In the genomic region with DNA sequence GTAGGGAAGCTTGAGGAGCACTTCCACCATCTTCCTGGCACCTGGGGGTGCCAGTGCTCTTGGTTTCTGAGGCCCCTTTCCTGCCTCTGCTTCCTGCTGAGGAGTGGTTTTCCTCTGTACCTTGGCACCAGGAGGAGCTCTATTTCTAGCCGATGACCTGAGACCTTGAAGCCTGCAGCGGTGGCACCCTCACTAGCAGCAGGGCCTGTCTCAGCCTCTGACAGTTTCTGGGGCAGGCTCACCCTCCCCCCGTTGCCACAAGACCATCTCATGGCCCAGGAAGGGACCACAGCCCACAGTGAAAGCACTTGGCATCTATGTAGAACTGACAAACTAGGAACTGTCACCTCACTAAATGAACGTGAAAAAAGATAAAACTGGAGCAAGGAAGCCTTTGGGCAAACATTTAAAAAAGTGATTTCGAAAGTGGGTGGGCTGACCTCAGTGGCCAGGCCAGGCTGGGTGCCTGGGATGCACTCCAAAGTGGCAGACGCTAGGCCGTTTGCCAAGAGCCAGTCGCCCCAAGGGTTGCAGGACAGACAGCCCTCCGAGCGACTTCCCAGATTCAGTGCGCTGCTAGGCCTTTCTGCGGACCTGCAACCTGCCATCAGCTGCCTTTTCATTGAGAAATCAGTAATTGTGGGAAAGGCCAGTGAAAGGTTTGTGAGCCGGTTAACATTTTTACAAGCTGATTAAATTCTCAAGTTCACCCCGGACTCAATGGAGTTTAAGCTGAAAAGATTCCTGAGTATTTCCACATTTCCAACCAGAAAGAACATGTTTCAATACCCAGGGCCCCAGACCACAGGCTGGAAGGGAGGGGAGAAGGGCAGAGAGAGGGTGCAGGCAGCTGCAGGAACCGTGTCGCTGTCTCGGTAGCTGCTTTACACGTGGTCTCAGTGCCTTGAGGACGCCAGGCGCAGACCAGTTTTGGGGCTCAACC, we compare ENCODE assay signal across 11 cellular contexts.
DNase-seq lines count a peak whose midpoint lies in the region; TF ChIP-seq lines count a peak whose summit lies in the region.
"Had no signal": no experiment of that assay in that cellular context is flagged by ENCODE, and none has a peak within 500 bp of the region (broad histone marks: within the 10 kb centered on the region; RNA-seq: fewer than 3 reads in every experiment).

No MANE protein-coding gene starts in this region.

- TF ChIP-seq POLR2A in testis (IDR thresholded peaks at IDR 0.05), result no peak

- intact Hi-C loops in testis (cut with DNase I; ENCODE audit: low total_unique reads), result loop anchor here (10.0 kb wide), 1 partner anchor 426 kb away; no protein-coding TSS in a partner anchor

- H2BK5ac ChIP-seq in mesenchymal stem cell (ENCODE audit: low read depth, low read length, poor library complexity, severe bottlenecking), result no peak overlapping the region

- H3K4ac ChIP-seq in mesenchymal stem cell (ENCODE audit: low read depth in 1 of 2, low read length in 2 of 2), result no peak overlapping the region

- no peaks in the 10 kb centered on the region for H3K79me2 ChIP-seq in fibroblast of lung (ENCODE audit: control insufficient read depth, insufficient read depth, low read length)

- no peak overlapping the region for H2BK15ac ChIP-seq in mesenchymal stem cell (ENCODE audit: low read depth, poor library complexity, severe bottlenecking)

- H4K91ac ChIP-seq in mesenchymal stem cell (ENCODE audit: low read length), result no peak overlapping the region

- 87% methylated on average over 20 of the region's 20 CpGs for WGBS in mesenchymal stem cell
- 86 to 88% methylated on average over 20 of the region's 20 CpGs for WGBS in testis, 2 donors

- no peak overlapping the region for H2AK5ac ChIP-seq in mesenchymal stem cell (ENCODE audit: low read length, severe bottlenecking)

- no peak overlapping the region for H2BK120ac ChIP-seq in mesenchymal stem cell (ENCODE audit: low read depth, low read length)

- H3K27ac ChIP-seq in fibroblast of lung (ENCODE audit: insufficient read depth, low read length), result no peak overlapping the region
- H3K27ac ChIP-seq in mesenchymal stem cell (ENCODE audit: low read length, poor library complexity, severe bottlenecking), result no peak overlapping the region
- no peak overlapping the region for H3K27ac ChIP-seq in testis

- H2BK12ac ChIP-seq in mesenchymal stem cell (ENCODE audit: low read length in 2 of 2), result no peak overlapping the region

- TF ChIP-seq CTCF in fibroblast of lung (conservative IDR thresholded peaks at IDR 0.05 in 1 of 2, IDR thresholded peaks at IDR 0.05 in 1 of 2; ENCODE audit: low read depth in 1 of 2, low read length in 2 of 2), result no peak
- no peak for TF ChIP-seq CTCF in testis (IDR thresholded peaks at IDR 0.05)
- TF ChIP-seq CTCF in GM13977 (IDR thresholded peaks at IDR 0.05; ENCODE audit: extremely low read depth, insufficient read depth, missing control alignments), result no peak

- no peak overlapping the region for H3K4me3 ChIP-seq in fibroblast of lung (replicated peaks in 1 of 4; ENCODE audit: control extremely low read depth in 1 of 4, insufficient read depth in 1 of 4, low read depth in 3 of 4, low read length in 4 of 4)
- peak overlapping the region in 1 of 2 experiments; percentile 11 for H3K4me3 ChIP-seq in mesenchymal stem cell (ENCODE audit: insufficient read depth in 1 of 2, low read depth in 1 of 2, low read length in 2 of 2)
- H3K4me3 ChIP-seq in testis, result no peak overlapping the region

- H3K14ac ChIP-seq in mesenchymal stem cell (ENCODE audit: low read length in 2 of 2), result no peak overlapping the region

- H3K9ac ChIP-seq in fibroblast of lung (ENCODE audit: insufficient read depth, low read length) (no peak overlapping the region), mesenchymal stem cell (ENCODE audit: low read length) (peak overlapping the region; percentile 5)

- no peaks in the 10 kb centered on the region for H3K27me3 Mint-ChIP-seq in activated CD4-positive, alpha-beta memory T cell treated with anti-CD3 and anti-CD28 coated beads, Interleukin-2, amount 10 ng/mL, durations not matched to agents 7 days and 5 days

- H3K23ac ChIP-seq in mesenchymal stem cell (ENCODE audit: low read length in 2 of 2), result no peak overlapping the region

- H3K4me1 ChIP-seq in fibroblast of lung (ENCODE audit: control insufficient read depth, extremely low read depth, insufficient read depth, low read length) (no peaks in the 10 kb centered on the region), mesenchymal stem cell (ENCODE audit: control insufficient read depth, insufficient read depth, low read depth, low read length) (no peaks in the 10 kb centered on the region), testis (no peaks in the 10 kb centered on the region)

- POLR2A ChIA-PET in activated CD4-positive, alpha-beta memory T cell treated with anti-CD3 and anti-CD28 coated beads, Interleukin-2, amount 10 ng/mL, durations not matched to agents 7 days and 5 days (lab: Charles Lee), result no interaction called here

- no peak overlapping the region for H3K4me3 Mint-ChIP-seq in activated CD4-positive, alpha-beta memory T cell treated with anti-CD3 and anti-CD28 coated beads, Interleukin-2, amount 10 ng/mL, durations not matched to agents 7 days and 5 days
- H3K4me3 Mint-ChIP-seq: activated naive CD8-positive, alpha-beta T cell treated with anti-CD3 and anti-CD28 coated beads, Interleukin-2, amount 10 ng/mL, durations not matched to agents 7 days and 5 days had no signal

- H3K18ac ChIP-seq in mesenchymal stem cell (ENCODE audit: low read depth in 1 of 2, low read length in 2 of 2), result no peak overlapping the region

- H3K27me3 ChIP-seq in fibroblast of lung (ENCODE audit: control insufficient read depth, insufficient read depth, low read length) (no peaks in the 10 kb centered on the region), mesenchymal stem cell (ENCODE audit: control insufficient read depth in 1 of 2, insufficient read depth in 1 of 2, low read length in 2 of 2) (no peaks in the 10 kb centered on the region), testis (no peaks in the 10 kb centered on the region)

- no peaks in the 10 kb centered on the region for H3K9me3 Mint-ChIP-seq in activated CD4-positive, alpha-beta memory T cell treated with anti-CD3 and anti-CD28 coated beads, Interleukin-2, amount 10 ng/mL, durations not matched to agents 7 days and 5 days
- H3K9me3 Mint-ChIP-seq: activated naive CD8-positive, alpha-beta T cell treated with anti-CD3 and anti-CD28 coated beads, Interleukin-2, amount 10 ng/mL, durations not matched to agents 7 days and 5 days had no signal

- H2AFZ ChIP-seq in fibroblast of lung (ENCODE audit: low read length), result peak overlapping the region; percentile 37
- no peak overlapping the region for H2AFZ ChIP-seq in mesenchymal stem cell (ENCODE audit: low read depth, low read length)

- no peak overlapping the region for H4K8ac ChIP-seq in mesenchymal stem cell (ENCODE audit: low read length)

- no peaks in the 10 kb centered on the region for H3K36me3 ChIP-seq in fibroblast of lung (ENCODE audit: control insufficient read depth, insufficient read depth, low read length)
- no peaks in the 10 kb centered on the region for H3K36me3 ChIP-seq in mesenchymal stem cell (ENCODE audit: control insufficient read depth in 1 of 2, insufficient read depth in 2 of 2, low read depth in 1 of 2, low read length in 2 of 2)
- H3K36me3 ChIP-seq in testis (ENCODE audit: low read depth, missing control alignments), result no peaks in the 10 kb centered on the region

- in situ Hi-C loops in GM13977 (cut with MboI; ENCODE audit: low pct_unique_long_range_greater_than_20kb, low sequenced_read_pairs, unreplicated experiment), result no loop called here

- CTCF ChIA-PET in activated CD4-positive, alpha-beta memory T cell treated with anti-CD3 and anti-CD28 coated beads, Interleukin-2, amount 10 ng/mL, durations not matched to agents 7 days and 5 days (lab: Charles Lee), result interaction anchor here (0.9 to 1.1 kb wide), 2 partner anchors 13 to 14 kb away, joined by 3 read pairs; no protein-coding TSS in a partner anchor

- H3K9me3 ChIP-seq in fibroblast of lung (ENCODE audit: control insufficient read depth, insufficient read depth, low read depth, low read length) (no peaks in the 10 kb centered on the region), mesenchymal stem cell (ENCODE audit: control insufficient read depth, low read length) (no peaks in the 10 kb centered on the region), testis (no peaks in the 10 kb centered on the region)

- H3K36me3 Mint-ChIP-seq in activated CD4-positive, alpha-beta memory T cell treated with anti-CD3 and anti-CD28 coated beads, Interleukin-2, amount 10 ng/mL, durations not matched to agents 7 days and 5 days (ENCODE audit: low read depth), result no peaks in the 10 kb centered on the region
- H3K36me3 Mint-ChIP-seq: activated naive CD8-positive, alpha-beta T cell treated with anti-CD3 and anti-CD28 coated beads, Interleukin-2, amount 10 ng/mL, durations not matched to agents 7 days and 5 days had no signal

- peak; percentile 40 for DNase-seq in AG08395 (ENCODE audit: low spot score)
- DNase-seq in M059J (ENCODE audit: low read depth), result peak; percentile 92
- DNase-seq in fibroblast of lung (ENCODE audit: low read depth in 2 of 2), result peak; percentile 27 to 78
- DNase-seq in mesenchymal stem cell, result no peak
- DNase-seq in NK-92 treated with Interleukin-12 subunit alpha and Interleukin-12 subunit beta, amount 100 ng/mL, for 24 hours (lab: John Stamatoyannopoulos, UW), result no peak
- no peak for DNase-seq in testis
- no peak for DNase-seq in GM13977 (ENCODE audit: low spot score)
- DNase-seq in activated CD4-positive, alpha-beta memory T cell treated with anti-CD3 and anti-CD28 coated beads, Interleukin-2, amount 10 ng/mL, durations not matched to agents 7 days and 5 days, result no peak
- DNase-seq: activated naive CD8-positive, alpha-beta T cell treated with anti-CD3 and anti-CD28 coated beads, Interleukin-2, amount 10 ng/mL, durations not matched to agents 7 days and 5 days; T-helper 9 cell; trophoblast cell had no signal

- H3K4me1 Mint-ChIP-seq in activated CD4-positive, alpha-beta memory T cell treated with anti-CD3 and anti-CD28 coated beads, Interleukin-2, amount 10 ng/mL, durations not matched to agents 7 days and 5 days, result peaks cover 2% of the 10 kb centered on the region

- no peak overlapping the region for H3K27ac Mint-ChIP-seq in activated CD4-positive, alpha-beta memory T cell treated with anti-CD3 and anti-CD28 coated beads, Interleukin-2, amount 10 ng/mL, durations not matched to agents 7 days and 5 days
- H3K27ac Mint-ChIP-seq: activated naive CD8-positive, alpha-beta T cell treated with anti-CD3 and anti-CD28 coated beads, Interleukin-2, amount 10 ng/mL, durations not matched to agents 7 days and 5 days had no signal

- H3K4me2 ChIP-seq in fibroblast of lung (ENCODE audit: extremely low read depth, insufficient read depth, low read length), result no peak overlapping the region
- H3K4me2 ChIP-seq in mesenchymal stem cell (ENCODE audit: low read length, poor library complexity, severe bottlenecking), result no peak overlapping the region

- no peaks in the 10 kb centered on the region for H3K79me1 ChIP-seq in mesenchymal stem cell (replicated peaks; ENCODE audit: low read length, poor library complexity, severe bottlenecking)

- H4K20me1 ChIP-seq in fibroblast of lung (ENCODE audit: control insufficient read depth, extremely low read depth, insufficient read depth, low read length), result no peaks in the 10 kb centered on the region

Comparison
In these comparisons a context has a peak if more than half of its experiments do, and no peak if none do; other contexts are left out.
1. DNase-seq: peak in AG08395 (single experiment), M059J (single experiment) and fibroblast of lung (2 of 2); none in mesenchymal stem cell (single experiment), NK-92 treated with Interleukin-12 subunit alpha and Interleukin-12 subunit beta, amount 100 ng/mL, for 24 hours (single experiment), testis (single experiment), GM13977 (single experiment) and activated CD4-positive, alpha-beta memory T cell treated with anti-CD3 and anti-CD28 coated beads, Interleukin-2, amount 10 ng/mL, durations not matched to agents 7 days and 5 days (single experiment).